Comparison of ENCODE assay signal across 15 cellular contexts in the genomic region with DNA sequence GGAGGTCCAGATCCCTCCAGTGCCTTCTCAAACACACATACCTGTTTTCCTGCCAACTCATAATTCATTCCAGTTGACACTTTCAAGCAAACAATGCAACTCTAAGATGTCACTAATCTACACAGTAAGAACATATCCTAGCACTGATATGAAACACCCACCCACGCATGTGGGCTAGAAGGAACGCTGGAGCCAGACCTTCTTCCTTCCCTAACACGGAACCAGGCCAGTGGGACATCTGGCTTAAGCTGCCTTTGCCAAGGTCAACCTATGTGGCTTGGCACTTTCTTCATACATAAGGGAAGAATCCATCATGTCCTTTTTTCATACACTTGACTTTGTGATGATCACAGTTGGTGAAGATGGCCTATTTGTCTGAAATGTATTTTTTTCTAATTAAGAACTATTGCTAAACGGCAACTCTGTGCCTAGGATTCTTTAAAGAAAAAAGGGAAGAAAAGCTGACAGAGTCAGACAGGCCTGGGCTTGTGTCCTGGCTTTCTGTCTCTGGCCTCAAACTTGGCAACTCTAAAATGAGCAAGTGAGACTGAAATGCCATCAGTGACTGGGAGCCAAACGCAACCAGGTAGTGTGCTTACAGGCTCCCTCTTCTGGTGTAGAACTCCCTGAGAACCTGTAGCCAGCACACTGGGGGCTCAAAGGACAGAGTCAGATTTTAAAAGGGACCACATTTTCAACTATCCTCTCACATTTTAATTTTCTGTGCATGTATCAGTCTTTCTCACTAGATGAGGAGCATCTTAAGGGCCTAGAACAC.
DNase-seq lines count a peak whose midpoint lies in the region; ATAC-seq and TF ChIP-seq lines count a peak whose summit lies in the region.
"Had no signal": no experiment of that assay in that cellular context is flagged by ENCODE, and none has a peak within 500 bp of the region (broad histone marks: within the 10 kb centered on the region; RNA-seq: fewer than 3 reads in every experiment).

No MANE protein-coding gene starts in this region.

- H3K4me1 Mint-ChIP-seq in immature natural killer cell, result no peaks in the 10 kb centered on the region

- TF ChIP-seq CTCF in WERI-Rb-1 (IDR thresholded peaks at IDR 0.05; ENCODE audit: low read depth, low read length) (peak; percentile 34; the same call in 1 of the 2 replicates), foreskin keratinocyte (conservative IDR thresholded peaks at IDR 0.05) (peak; percentile 70)

- H3K9me3 Mint-ChIP-seq in immature natural killer cell, result peaks cover 0 to 3% (median 0%) of the 10 kb centered on the region in 6 donors
- H3K9me3 Mint-ChIP-seq: activated T-cell treated with anti-CD3 and anti-CD28 coated beads, Interleukin-2, amount 50 U/mL, for 72 hours had no signal

- H3K27me3 ChIP-seq in WERI-Rb-1 (ENCODE audit: insufficient read depth, low read depth, severe bottlenecking), result no peaks in the 10 kb centered on the region
- no peaks in the 10 kb centered on the region for H3K27me3 ChIP-seq in foreskin keratinocyte
- H3K27me3 ChIP-seq: adrenal gland had no signal

- H3K36me3 ChIP-seq in WERI-Rb-1, result no peaks in the 10 kb centered on the region
- H3K36me3 ChIP-seq: adrenal gland had no signal

- H3K27ac ChIP-seq in WERI-Rb-1 (no peak overlapping the region), foreskin keratinocyte (no peak overlapping the region)
- H3K27ac ChIP-seq: adrenal gland, coronary artery had no signal

- peak; percentile 10 for DNase-seq in AG08395 (ENCODE audit: low spot score)
- peak; percentile 21 for DNase-seq in HPDE6-E6E7 (ENCODE audit: extremely low spot score)
- DNase-seq in WERI-Rb-1, result no peak
- DNase-seq in foreskin keratinocyte, result peak; percentile 70 to 87
- DNase-seq in immature natural killer cell, result no peak
- DNase-seq in COR-L47 (lab: John Stamatoyannopoulos, UW), result no peak
- DNase-seq: activated CD4-positive, alpha-beta T cell treated with anti-CD3 and anti-CD28 coated beads, Interleukin-2, amount 50 U/mL, for 1 hour; activated T-cell treated with anti-CD3 and anti-CD28 coated beads, Interleukin-2, amount 50 U/mL, for 72 hours; adrenal gland; DMS53; NCI-H1092; NCI-H345 had no signal

- peaks cover 3% of the 10 kb centered on the region for H3K4me1 ChIP-seq in foreskin keratinocyte
- H3K4me1 ChIP-seq: adrenal gland had no signal

- no peak overlapping the region for H3K4me3 ChIP-seq in WERI-Rb-1 (ENCODE audit: low read depth, low read length)
- H3K4me3 ChIP-seq: adrenal gland, coronary artery had no signal

- peaks cover 0 to 4% (median 1%) of the 10 kb centered on the region in 3 donors for H3K27me3 Mint-ChIP-seq in immature natural killer cell (ENCODE audit: low read depth in 3 of 3)

- H3K27ac Mint-ChIP-seq in immature natural killer cell, result no peak overlapping the region
- H3K27ac Mint-ChIP-seq: activated T-cell treated with anti-CD3 and anti-CD28 coated beads, Interleukin-2, amount 50 U/mL, for 72 hours had no signal

- H3K4me3 Mint-ChIP-seq in immature natural killer cell, result no peak overlapping the region
- H3K4me3 Mint-ChIP-seq: activated T-cell treated with anti-CD3 and anti-CD28 coated beads, Interleukin-2, amount 50 U/mL, for 72 hours had no signal

- H3K9me3 ChIP-seq in WERI-Rb-1 (ENCODE audit: severe bottlenecking), result no peaks in the 10 kb centered on the region
- H3K9me3 ChIP-seq: adrenal gland had no signal

- no peaks in the 10 kb centered on the region for H3K36me3 Mint-ChIP-seq in immature natural killer cell

- ATAC-seq in foreskin keratinocyte, result peak; percentile 90
- no peak for ATAC-seq in HG02981 (IDR thresholded peaks at IDR 0.05; ENCODE audit: unreplicated experiment)
- no peak for ATAC-seq in GM19328 (IDR thresholded peaks at IDR 0.05; ENCODE audit: unreplicated experiment)
- ATAC-seq: activated T-cell treated with anti-CD3 and anti-CD28 coated beads, Interleukin-2, amount 50 U/mL, for 72 hours had no signal

Comparison
In these comparisons a context has a peak if more than half of its experiments do, and no peak if none do; other contexts are left out.
1. DNase-seq: peak in AG08395 (single experiment), HPDE6-E6E7 (single experiment) and foreskin keratinocyte (2 of 2); none in WERI-Rb-1 (single experiment), immature natural killer cell (0 of 3) and COR-L47 (single experiment).